ENCODE assay signal across 18 cellular contexts in the genomic region with DNA sequence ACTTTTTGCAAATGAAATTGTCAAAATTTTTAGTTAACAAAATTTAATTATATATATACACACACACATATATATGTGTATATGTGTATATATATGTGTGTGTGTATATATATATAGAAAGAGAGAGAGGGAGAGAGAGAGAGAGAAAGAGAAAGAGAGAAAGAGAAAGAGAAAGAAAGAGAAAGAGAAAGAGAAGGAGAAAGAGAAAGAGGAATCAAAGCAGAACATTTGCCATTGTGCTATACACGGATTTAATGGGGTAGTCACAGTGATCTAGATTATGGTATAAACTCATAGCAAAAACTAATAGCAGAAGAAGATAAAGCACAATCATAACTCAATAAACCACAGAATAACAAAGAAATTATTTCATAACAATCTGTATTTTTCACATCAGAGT.
DNase-seq lines count a peak whose midpoint lies in the region; ATAC-seq, FAIRE-seq and TF ChIP-seq lines count a peak whose summit lies in the region.
"Had no signal": no experiment of that assay in that cellular context is flagged by ENCODE, and none has a peak within 500 bp of the region (broad histone marks: within the 10 kb centered on the region; RNA-seq: fewer than 3 reads in every experiment).

No MANE protein-coding gene starts in this region.

- peaks cover 64% of the 10 kb centered on the region for H3K36me3 Mint-ChIP-seq in HFFc6 (ENCODE audit: low read depth)
- H3K36me3 Mint-ChIP-seq: CD8-positive, alpha-beta T cell had no signal

- TF ChIP-seq CTCF in HFFc6 (IDR thresholded peaks at IDR 0.05) (no peak), left lung (IDR thresholded peaks at IDR 0.05) (no peak)

- H3K27ac ChIP-seq in rectal smooth muscle tissue (ENCODE audit: low read depth, low read length) = peak overlapping the region; percentile 14
- H3K27ac ChIP-seq in left lung = no peak overlapping the region
- H3K27ac ChIP-seq: HL-60 had no signal

- peak overlapping the region; percentile 49; the same call in 1 of the 2 replicates for H3K27ac Mint-ChIP-seq in HFFc6
- H3K27ac Mint-ChIP-seq: CD8-positive, alpha-beta T cell had no signal

- ATAC-seq in GM21381 (IDR thresholded peaks at IDR 0.05; ENCODE audit: unreplicated experiment) = peak; percentile 51
- no peak for ATAC-seq in left lung
- ATAC-seq in GM19455 (IDR thresholded peaks at IDR 0.05; ENCODE audit: unreplicated experiment) = no peak
- ATAC-seq: CD8-positive, alpha-beta T cell; SK-N-SH treated with all-trans-retinoic acid at 6 μM for 48 hours had no signal

- H3K36me3 ChIP-seq in rectal smooth muscle tissue (ENCODE audit: control insufficient read depth, insufficient read depth, low read length) (peaks cover 8% of the 10 kb centered on the region), left lung (peaks cover 0 to 15% of the 10 kb centered on the region in 2 donors)

- H3K27me3 ChIP-seq in rectal smooth muscle tissue (ENCODE audit: control insufficient read depth, insufficient read depth, low read length) (no peaks in the 10 kb centered on the region), left lung (no peaks in the 10 kb centered on the region)

- intact Hi-C loops in left lung (cut with DNase I) = no loop called here

- H3K9me3 ChIP-seq in left lung = no peaks in the 10 kb centered on the region
- H3K9me3 ChIP-seq: HAP-1 had no signal

- no peak overlapping the region for H3K9ac ChIP-seq in rectal smooth muscle tissue (ENCODE audit: low read length)

- no peak overlapping the region for H3K4me3 ChIP-seq in rectal smooth muscle tissue (ENCODE audit: low read length)
- H3K4me3 ChIP-seq in left lung = no peak overlapping the region
- H3K4me3 ChIP-seq: HAP-1 had no signal

- no peaks in the 10 kb centered on the region for H3K9me3 Mint-ChIP-seq in HFFc6

- DNase-seq in HFFc6 (no peak), HTR-8/SVneo (ENCODE audit: insufficient read length, low spot score) (no peak), left lung (no peak)
- DNase-seq: CD8-positive, alpha-beta T cell; DND-41; GDM1; KG1; NCI-H187 treated with DMSO at 0.1 percent for 48 hours; NCI-H2171; NCI-H446 treated with DMSO at 0.1 percent for 48 hours had no signal

- H3K4me1 Mint-ChIP-seq in HFFc6 (ENCODE audit: low read depth) = peaks cover 79% of the 10 kb centered on the region

- H3K4me3 Mint-ChIP-seq in HFFc6 = no peak overlapping the region
- H3K4me3 Mint-ChIP-seq: CD8-positive, alpha-beta T cell had no signal

- peaks cover 8% of the 10 kb centered on the region; the same call in 1 of the 2 replicates for H3K27me3 Mint-ChIP-seq in HFFc6 (ENCODE audit: insufficient read depth)

- FAIRE-seq in colon (lab: Jason Lieb, UNC) (peak; percentile 64), HTR-8/SVneo (lab: Jason Lieb, UNC) (no peak)
- FAIRE-seq: RCC 7860 had no signal

- H3K4me1 ChIP-seq in rectal smooth muscle tissue (ENCODE audit: control insufficient read depth, insufficient read depth, low read length) (peaks cover 33% of the 10 kb centered on the region), left lung (peaks cover 3 to 5% of the 10 kb centered on the region in 2 donors)
- H3K4me1 ChIP-seq: HAP-1 had no signal
